Comparison of ENCODE assay signal across 8 cellular contexts in genomic region chr18:12947355-12948054, GRCh38. TPM values are rescaled to one million over a fixed set of nuclear protein-coding genes. Genes with fewer than 3 reads are reported as not detected.
DNase-seq lines count a peak whose midpoint lies in the region; ATAC-seq, FAIRE-seq and TF ChIP-seq lines count a peak whose summit lies in the region.

Gene SEH1L, plus strand, starts transcription at chr18:12948011. Its CDS starts 111 bp downstream, at chr18:12948122.

- FAIRE-seq in keratinocyte (lab: Jason Lieb, UNC): no peak

- no peaks in the 10 kb centered on the region for H4K20me1 ChIP-seq in keratinocyte (ENCODE audit: control insufficient read depth, extremely low read depth, insufficient read depth, low read length)

- H2AFZ ChIP-seq in keratinocyte (ENCODE audit: control insufficient read depth, low read length): peak within 1 kb of the TSS; percentile 96

- H3K9me3 ChIP-seq in keratinocyte (ENCODE audit: control insufficient read depth, low read depth, low read length): no peaks in the 10 kb centered on the region

- dilution Hi-C loops in keratinocyte (cut with MboI; ENCODE audit: extremely low pct_ligation_motif_present, low sequenced_read_pairs): no loop called here

- H3K9ac ChIP-seq in keratinocyte (ENCODE audit: control insufficient read depth, extremely low read depth, insufficient read depth, low read length): peak within 1 kb of the TSS; percentile 94

- peak; percentile 76 for ATAC-seq in GM19035 (IDR thresholded peaks at IDR 0.05; ENCODE audit: unreplicated experiment)
- peak; percentile 45 for ATAC-seq in HG03378 (IDR thresholded peaks at IDR 0.05; ENCODE audit: unreplicated experiment)

- H3K4me1 ChIP-seq in keratinocyte (ENCODE audit: control insufficient read depth, extremely low read depth, insufficient read depth, low read length): peaks cover 8% of the 10 kb centered on the region

- peak within 1 kb of the TSS; percentile 89 for H3K4me2 ChIP-seq in keratinocyte (ENCODE audit: control insufficient read depth, extremely low read depth, insufficient read depth, low read depth, low read length)

- DNase-seq in AG09319 (ENCODE audit: extremely low read depth, low read depth) (peak; percentile 98), NCI-H460 (ENCODE audit: extremely low read depth, low read depth) (peak; percentile 94), cerebellar cortex (ENCODE audit: low spot score) (peak; percentile 98), keratinocyte (ENCODE audit: low read depth, low spot score) (peak; percentile 92)
- peak; percentile 99 for DNase-seq in activated CD4-positive, CD25-positive, alpha-beta regulatory T cell treated with anti-CD3 and anti-CD28 coated beads, Interleukin-2, amount 50 U/mL, for 72 hours
- DNase-seq in stimulated activated CD4-positive, alpha-beta T cell treated with anti-CD3 and anti-CD28 coated beads, Interleukin-12 subunit alpha, Interleukin-12 subunit beta, amount 100 ng/mL, for 48 hours (ENCODE audit: low read depth in 2 of 3, low spot score in 1 of 3): peak; percentile 99 to 100 (median 99)

- no peak for TF ChIP-seq CTCF in AG09319 (IDR thresholded peaks at IDR 0.05; ENCODE audit: low read depth, low read length)
- no peak for TF ChIP-seq CTCF in keratinocyte (optimal IDR thresholded peaks at IDR 0.05 in 1 of 3, IDR thresholded peaks at IDR 0.05 in 1 of 3, conservative IDR thresholded peaks at IDR 0.05 in 1 of 3; ENCODE audit: extremely low read depth in 1 of 3, insufficient read depth in 2 of 3, low read length in 3 of 3)

- no peaks in the 10 kb centered on the region for H3K9me1 ChIP-seq in keratinocyte (ENCODE audit: control insufficient read depth, extremely low read depth, insufficient read depth, low read length)

- H3K79me2 ChIP-seq in keratinocyte (ENCODE audit: control insufficient read depth, insufficient read depth, low read length): peaks cover 32% of the 10 kb centered on the region

- H3K4me3 ChIP-seq in keratinocyte (ENCODE audit: control insufficient read depth in 2 of 3, extremely low read depth in 1 of 3, insufficient read depth in 2 of 3, low read depth in 1 of 3, low read length in 3 of 3): peak within 1 kb of the TSS; percentile 75 to 93 (median 89)

- no peaks in the 10 kb centered on the region for H3K36me3 ChIP-seq in keratinocyte (ENCODE audit: control insufficient read depth in 2 of 2, extremely low read depth in 1 of 2, insufficient read depth in 2 of 2, low read length in 2 of 2)

- peak within 1 kb of the TSS; percentile 86 for H3K27ac ChIP-seq in keratinocyte (ENCODE audit: control insufficient read depth, insufficient read depth, low read length)

- H3K27me3 ChIP-seq in keratinocyte (ENCODE audit: control insufficient read depth, extremely low read depth, insufficient read depth, low read length): no peaks in the 10 kb centered on the region

RNA-seq across cellular contexts. Expression of gene SEH1L, which starts in this region (rescaled TPM):
- total RNA-seq in NCI-H460 (2014; rRNA removed; shearing (Covaris generic)): 43.2 and 43.3 TPM in 2 replicates
- polyA plus RNA-seq in NCI-H460 (2014; cell fraction: nucleus; rRNA removed): 25.7 and 28.7 TPM in 2 replicates
- polyA plus RNA-seq in keratinocyte: 41.3 to 60.5 TPM (median 47.4 TPM) in 3 replicates
- 25.3 TPM for polyA plus RNA-seq in keratinocyte (2011; ENCODE audit: low read depth)
- 39.7 and 81.9 TPM in 2 replicates for polyA plus RNA-seq in keratinocyte (2011; cell fraction: cytosol; rRNA removed)
- polyA plus RNA-seq in keratinocyte (2011; cell fraction: nucleus; rRNA removed): 34.6 and 35.6 TPM in 2 replicates
- polyA plus RNA-seq in keratinocyte (2012; ENCODE audit: low replicate concordance): 21.8 and 32.3 TPM in 2 replicates
- polyA minus RNA-seq in keratinocyte: 49.6 to 109 TPM (median 94.3 TPM) in 3 replicates
- 50.6 TPM for polyA minus RNA-seq in keratinocyte (2011; cell fraction: cytosol; rRNA and poly(A)+ RNA removed)
- 13.0 and 28.7 TPM in 2 replicates for polyA minus RNA-seq in keratinocyte (2011; cell fraction: nucleus; rRNA and poly(A)+ RNA removed)

Comparison
In these comparisons a context has a peak if more than half of its experiments do, and no peak if none do; other contexts are left out.
1. Peak in every context shown above with its lines: DNase-seq, ATAC-seq, H3K4me3 ChIP-seq and H3K27ac ChIP-seq.